In the genomic region with DNA sequence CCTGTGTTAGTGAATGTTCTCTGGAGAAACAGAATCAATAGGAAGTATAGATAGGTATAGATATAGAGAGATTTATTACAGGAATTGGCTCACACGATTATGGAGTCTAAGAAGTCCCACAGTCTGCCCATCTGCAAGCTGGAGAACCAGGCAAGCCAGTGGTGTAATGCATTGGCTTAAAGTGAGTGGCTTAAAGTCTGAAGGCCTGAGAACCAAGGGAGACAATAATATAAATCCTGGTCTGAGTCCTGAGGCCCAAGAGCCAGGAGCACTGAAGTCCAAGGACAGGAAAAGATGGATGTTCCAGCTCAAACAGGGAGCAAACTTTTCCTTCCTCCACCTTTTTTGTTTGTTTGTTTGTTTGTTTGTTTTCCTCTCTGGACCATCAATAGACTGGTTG, we compare ENCODE assay signal across 26 cellular contexts.
DNase-seq lines count a peak whose midpoint lies in the region; ATAC-seq, FAIRE-seq and TF ChIP-seq lines count a peak whose summit lies in the region.
"Had no signal": no experiment of that assay in that cellular context is flagged by ENCODE, and none has a peak within 500 bp of the region (broad histone marks: within the 10 kb centered on the region; RNA-seq: fewer than 3 reads in every experiment).

No MANE protein-coding gene starts in this region.

- dilution Hi-C loops in mammary epithelial cell (cut with HindIII; ENCODE audit: low sequenced_read_pairs) = no loop called here

- H2AFZ ChIP-seq in mammary epithelial cell (ENCODE audit: low read depth, low read length) = no peak overlapping the region

- 44% methylated on average over 1 of the region's 1 CpG for WGBS in mammary epithelial cell (ENCODE audit: low coverage, missing lambda C conversion rate)

- H3K27ac Mint-ChIP-seq in nephron = peak overlapping the region in 2 of 3 experiments; percentile 93 to 97
- H3K27ac Mint-ChIP-seq: CD4-positive, alpha-beta memory T cell; CD4-positive, CD25-positive, alpha-beta regulatory T cell had no signal

- peaks cover 58 to 100% (median 93%) of the 10 kb centered on the region in 10 experiments for H3K4me1 ChIP-seq in BLaER1 treated with 17β-estradiol and CSF1 and Interleukin-3, amounts not matched to agents 10 nM and 100 nM
- no peaks in the 10 kb centered on the region for H3K4me1 ChIP-seq in mammary epithelial cell (ENCODE audit: insufficient read depth, low read length)

- H3K27ac ChIP-seq in BLaER1 treated with 17β-estradiol and CSF1 and Interleukin-3, amounts not matched to agents 10 nM and 100 nM = no peak overlapping the region
- H3K27ac ChIP-seq in WERI-Rb-1 (peak overlapping the region; percentile 88; the same call in 1 of the 2 replicates), mammary epithelial cell (ENCODE audit: insufficient read depth, low read depth, low read length) (no peak overlapping the region)

- no TSS peak for BruUV-seq in mammary epithelial cell (replicated peaks; lab: Mats Ljungman, UMichigan)

- peaks cover 16% of the 10 kb centered on the region for H3K27me3 Mint-ChIP-seq in nephron (ENCODE audit: low read depth)
- H3K27me3 Mint-ChIP-seq: CD4-positive, CD25-positive, alpha-beta regulatory T cell had no signal

- no peak overlapping the region for H3K4me3 ChIP-seq in BLaER1 treated with 17β-estradiol and CSF1 and Interleukin-3, amounts not matched to agents 10 nM and 100 nM
- no peak overlapping the region for H3K4me3 ChIP-seq in WERI-Rb-1 (ENCODE audit: low read depth, low read length)
- no peak overlapping the region for H3K4me3 ChIP-seq in mammary epithelial cell (replicated peaks in 1 of 3; ENCODE audit: insufficient read depth in 1 of 3, low read depth in 2 of 3, low read length in 3 of 3)

- no peaks in the 10 kb centered on the region for H3K36me3 ChIP-seq in BLaER1 treated with 17β-estradiol and CSF1 and Interleukin-3, amounts not matched to agents 10 nM and 100 nM
- H3K36me3 ChIP-seq in WERI-Rb-1 (no peaks in the 10 kb centered on the region), mammary epithelial cell (ENCODE audit: insufficient read depth, low read length) (no peaks in the 10 kb centered on the region)
- H3K36me3 ChIP-seq: BE2C had no signal

- H3K27me3 ChIP-seq in BLaER1 treated with 17β-estradiol and CSF1 and Interleukin-3, amounts not matched to agents 10 nM and 100 nM = no peaks in the 10 kb centered on the region
- H3K27me3 ChIP-seq in WERI-Rb-1 (ENCODE audit: insufficient read depth, low read depth, severe bottlenecking) = no peaks in the 10 kb centered on the region
- H3K27me3 ChIP-seq in mammary epithelial cell (ENCODE audit: insufficient read depth, low read length) = no peaks in the 10 kb centered on the region
- H3K27me3 ChIP-seq: BE2C had no signal

- no peaks in the 10 kb centered on the region for H3K9me3 ChIP-seq in BLaER1 treated with 17β-estradiol and CSF1 and Interleukin-3, amounts not matched to agents 10 nM and 100 nM (replicated peaks in 1 of 11)
- H3K9me3 ChIP-seq in WERI-Rb-1 (ENCODE audit: severe bottlenecking) = no peaks in the 10 kb centered on the region
- H3K9me3 ChIP-seq in mammary epithelial cell (replicated peaks; ENCODE audit: insufficient read depth, low read length) = no peaks in the 10 kb centered on the region
- H3K9me3 ChIP-seq: BE2C had no signal

- peak overlapping the region in 8 of 11 experiments; percentile 74 to 97 (median 93); a peak in 13 of 22 replicates for H3K4me2 ChIP-seq in BLaER1 treated with 17β-estradiol and CSF1 and Interleukin-3, amounts not matched to agents 10 nM and 100 nM
- H3K4me2 ChIP-seq in mammary epithelial cell (ENCODE audit: insufficient read depth, low read depth, low read length) = no peak overlapping the region

- TF ChIP-seq CTCF in WERI-Rb-1 (IDR thresholded peaks at IDR 0.05; ENCODE audit: low read depth, low read length) (no peak), nephron (IDR thresholded peaks at IDR 0.05; ENCODE audit: unreplicated experiment in 3 of 3) (no peak), mammary epithelial cell (conservative IDR thresholded peaks at IDR 0.05 in 1 of 2, IDR thresholded peaks at IDR 0.05 in 1 of 2; ENCODE audit: extremely low read depth in 1 of 2, insufficient read depth in 1 of 2, low read depth in 1 of 2, low read length in 2 of 2) (no peak)

- in situ Hi-C loops in mammary epithelial cell (cut with MboI; ENCODE audit: low sequenced_read_pairs in 2 of 2) = no loop called here

- intact Hi-C loops in mammary epithelial cell (cut with micrococcal nuclease) = loop anchor here (10.0 kb wide), 1 partner anchor 106 kb away; no protein-coding TSS in a partner anchor

- H3K9me3 Mint-ChIP-seq in nephron = no peaks in the 10 kb centered on the region
- H3K9me3 Mint-ChIP-seq: CD14-positive monocyte; CD8-positive, alpha-beta memory T cell had no signal

- DNase-seq in WERI-Rb-1 = peak; percentile 68
- no peak for DNase-seq in GM12891 (ENCODE audit: insufficient read length, low spot score)
- DNase-seq in T-helper 2 cell = no peak
- no peak for DNase-seq in stimulated activated naive CD8-positive, alpha-beta T cell treated with anti-CD3 and anti-CD28 coated beads, Interleukin-15, Interleukin-2, amounts not matched to agents 100 U/mL and 50 U/mL, for 24 hours
- no peak for DNase-seq in mammary epithelial cell
- DNase-seq: 8988T; ACHN; BE2C; C1 segment of cervical spinal cord; CD4-positive, alpha-beta memory T cell; CD4-positive, CD25-positive, alpha-beta regulatory T cell; CD8-positive, alpha-beta memory T cell; COR-L47; DMS 273 treated with DMSO at 0.1 percent for 48 hours; DMS153; DMS53; DMS79; DND-41; EL; GDM1 had no signal

- H3K4me3 Mint-ChIP-seq in nephron = no peak overlapping the region
- H3K4me3 Mint-ChIP-seq: CD4-positive, alpha-beta memory T cell; CD4-positive, CD25-positive, alpha-beta regulatory T cell; CD8-positive, alpha-beta memory T cell had no signal

- no peaks in the 10 kb centered on the region for H3K79me2 ChIP-seq in mammary epithelial cell (ENCODE audit: insufficient read depth, low read length)

- no peak overlapping the region for H3K9ac ChIP-seq in BLaER1 treated with 17β-estradiol and CSF1 and Interleukin-3, amounts not matched to agents 10 nM and 100 nM
- H3K9ac ChIP-seq in mammary epithelial cell (ENCODE audit: insufficient read depth, low read length) = no peak overlapping the region

- no peak for TF ChIP-seq POLR2A in GM12891 (IDR thresholded peaks at IDR 0.05; ENCODE audit: low read depth, low read length)

- no peak for ATAC-seq in stimulated activated naive CD8-positive, alpha-beta T cell treated with anti-CD3 and anti-CD28 coated beads, Interleukin-15, Interleukin-2, amounts not matched to agents 100 U/mL and 50 U/mL, for 24 hours

- CTCF ChIA-PET in mammary epithelial cell (lab: Charles Lee; ENCODE audit: low non-redundant PET) = no interaction called here

- H3K4me1 Mint-ChIP-seq in nephron = peaks cover 60% of the 10 kb centered on the region

- no peak for FAIRE-seq in GM12891 (lab: Jason Lieb, UNC)
- FAIRE-seq: A204.1, GM12892, GM18507 had no signal

- peaks cover 0 to 4% (median 0%) of the 10 kb centered on the region in 11 experiments; a peak in 1 of 22 replicates for H4K20me1 ChIP-seq in BLaER1 treated with 17β-estradiol and CSF1 and Interleukin-3, amounts not matched to agents 10 nM and 100 nM
- H4K20me1 ChIP-seq in mammary epithelial cell (ENCODE audit: insufficient read depth, low read length) = no peaks in the 10 kb centered on the region

- H3K36me3 Mint-ChIP-seq in nephron (ENCODE audit: low read depth) = no peaks in the 10 kb centered on the region
- H3K36me3 Mint-ChIP-seq: CD14-positive monocyte; CD4-positive, alpha-beta memory T cell; CD4-positive, CD25-positive, alpha-beta regulatory T cell; CD8-positive, alpha-beta memory T cell had no signal

TF ChIP-seq in GM12891, 5 proteins besides CTCF, POLR2A, EP300 and RAD21:
- TF ChIP-seq POU2F2 (IDR thresholded peaks at IDR 0.05; ENCODE audit: low read depth, low read length) (no peak), TAF1 (IDR thresholded peaks at IDR 0.05; ENCODE audit: low read depth, low read length) (no peak), SPI1 (IDR thresholded peaks at IDR 0.05; ENCODE audit: low read depth, low read length) (no peak), POLR2AphosphoS5 (IDR thresholded peaks at IDR 0.05; ENCODE audit: low read depth, low read length) (no peak), PAX5 (IDR thresholded peaks at IDR 0.05; ENCODE audit: insufficient read depth, low read length, severe bottlenecking) (no peak)
TF ChIP-seq in GM12891: peak in this region for 0.
